In genomic region chr11:120358729-120359128, GRCh38 we compare ENCODE assay signal across 17 cellular contexts. TPM values are rescaled to one million over a fixed set of nuclear protein-coding genes. Genes with fewer than 3 reads are reported as not detected.
A peak's percentile ranks its signal among the peaks of the same experiment; 100 is the strongest.
DNase-seq lines count a peak whose midpoint lies in the region; ATAC-seq, FAIRE-seq and TF ChIP-seq lines count a peak whose summit lies in the region.
"Had no signal": no experiment of that assay in that cellular context is flagged by ENCODE, and none has a peak within 500 bp of the region (broad histone marks: within the 10 kb centered on the region; RNA-seq: fewer than 3 reads in every experiment).

No MANE protein-coding gene starts in this region.

- CTCF ChIA-PET in GM12878 (lab: Yijun Ruan, JAX), result interaction anchor here (1.3 to 1.4 kb wide), 3 partner anchors 10 to 37 kb away, joined by 4 to 6 read pairs (median 4); partner anchors contain the start of gene ARHGEF12

- no peak for TF ChIP-seq CTCF in KMS-11 (conservative IDR thresholded peaks at IDR 0.05; ENCODE audit: low read depth, low read length)
- TF ChIP-seq CTCF in GM12878 (IDR thresholded peaks at IDR 0.05 in 2 of 3, conservative IDR thresholded peaks at IDR 0.05 in 1 of 3; ENCODE audit: control insufficient read depth in 2 of 3, extremely low read depth in 1 of 3, insufficient read depth in 1 of 3, low read depth in 3 of 3, low read length in 3 of 3), result no peak
- TF ChIP-seq CTCF in pancreas (IDR thresholded peaks at IDR 0.05), result no peak

- TF ChIP-seq POLR2A in GM12878 (IDR thresholded peaks at IDR 0.05; ENCODE audit: low read depth, low read length), result no peak

- BruUV-seq in GM12878 (replicated peaks; lab: Mats Ljungman, UMichigan), result TSS peak; percentile 13

- H3K79me2 ChIP-seq in KMS-11 (ENCODE audit: insufficient read depth, low read depth) (peaks cover 99% of the 10 kb centered on the region), GM12878 (ENCODE audit: control insufficient read depth, insufficient read depth, low read length) (no peaks in the 10 kb centered on the region; the same call in 1 of the 2 replicates), GM23248 (ENCODE audit: insufficient read depth) (peaks cover 100% of the 10 kb centered on the region)

- no peak overlapping the region for H3K4me3 ChIP-seq in KMS-11 (IDR thresholded peaks at IDR 0.05; ENCODE audit: insufficient read depth, low read depth, low read length)
- H3K4me3 ChIP-seq in GM12878, result no peak overlapping the region
- H3K4me3 ChIP-seq in pancreas, result no peak overlapping the region
- H3K4me3 ChIP-seq in GM23248, result no peak overlapping the region
- H3K4me3 ChIP-seq: GM23338 had no signal

- peaks cover 56% of the 10 kb centered on the region for H3K4me1 ChIP-seq in KMS-11 (ENCODE audit: low read depth, poor library complexity, severe bottlenecking)
- no peaks in the 10 kb centered on the region for H3K4me1 ChIP-seq in GM12878 (ENCODE audit: control insufficient read depth, insufficient read depth, low read length)
- H3K4me1 ChIP-seq in pancreas, result peaks cover 6 to 20% (median 8%) of the 10 kb centered on the region in 3 donors
- peaks cover 21% of the 10 kb centered on the region for H3K4me1 ChIP-seq in GM23248 (ENCODE audit: insufficient read depth)

- no peaks in the 10 kb centered on the region for H3K9me2 ChIP-seq in GM23248 (ENCODE audit: insufficient read depth)

- intact Hi-C loops in GM12878 (cut with micrococcal nuclease; ENCODE audit: unreplicated experiment) (no loop called here), pancreas (cut with DNase I) (no loop called here)

- SMC1A ChIA-PET in GM12878 (lab: Charles Lee; ENCODE audit: uncharacterized antibody, unreplicated experiment), result interaction anchor here (1.0 to 2.3 kb wide), 4 partner anchors 9 to 42 kb away, joined by 3 to 6 read pairs (median 4); no protein-coding TSS in a partner anchor

- H4K20me1 ChIP-seq in KMS-11 (ENCODE audit: insufficient read depth), result peaks cover 10% of the 10 kb centered on the region; the same call in 1 of the 2 replicates
- H4K20me1 ChIP-seq in GM12878 (ENCODE audit: control insufficient read depth, insufficient read depth), result no peaks in the 10 kb centered on the region
- peaks cover 42% of the 10 kb centered on the region; the same call in 1 of the 2 replicates for H4K20me1 ChIP-seq in GM23248 (ENCODE audit: insufficient read depth)

- POLR2A ChIA-PET in GM12878 (lab: Charles Lee), result no interaction called here

- no peak for TF ChIP-seq RAD21 in GM12878 (IDR thresholded peaks at IDR 0.05; ENCODE audit: insufficient read depth, low read depth, low read length)

- peak overlapping the region; percentile 56; the same call in 1 of the 2 replicates for H3K27ac ChIP-seq in KMS-11
- no peak overlapping the region for H3K27ac ChIP-seq in GM12878 (ENCODE audit: control insufficient read depth, insufficient read depth)
- H3K27ac ChIP-seq in pancreas, result no peak overlapping the region
- no peak overlapping the region for H3K27ac ChIP-seq in GM23248

- DNase-seq in GM12878 (ENCODE audit: low read depth, low spot score) (no peak), pancreas (peak in 1 of 6 donors; percentile 31), NCI-H524 (lab: John Stamatoyannopoulos, UW) (no peak), GM23248 (no peak)
- no peak for DNase-seq in activated CD4-positive, alpha-beta T cell treated with anti-CD3 and anti-CD28 coated beads, Interleukin-2, amount 50 U/mL, for 1 hour
- DNase-seq: C1 segment of cervical spinal cord; Calu3; CD4-positive, alpha-beta memory T cell; COR-L47; DMS53; DMS79 treated with DMSO at 0.1 percent for 48 hours; GF-D8; H9 had no signal

- ATAC-seq in GM12878, result no peak; the same call in 2 of the 3 replicates
- peak; percentile 38 to 75 (median 50) for ATAC-seq in pancreas
- ATAC-seq: GM23338, HCT116 had no signal

- RAD21 ChIA-PET in GM12878 (lab: Charles Lee; ENCODE audit: unreplicated experiment), result no interaction called here

- no peaks in the 10 kb centered on the region for H3K36me3 ChIP-seq in KMS-11 (ENCODE audit: insufficient read depth)
- no peaks in the 10 kb centered on the region; a peak in 2 of 4 replicates for H3K36me3 ChIP-seq in GM12878 (ENCODE audit: control insufficient read depth in 2 of 2, insufficient read depth in 2 of 2, low read length in 1 of 2)
- no peaks in the 10 kb centered on the region for H3K36me3 ChIP-seq in pancreas
- no peaks in the 10 kb centered on the region for H3K36me3 ChIP-seq in GM23248 (ENCODE audit: low read depth)

- H2AFZ ChIP-seq in KMS-11 (ENCODE audit: low read depth), result no peak overlapping the region
- no peak overlapping the region for H2AFZ ChIP-seq in GM12878 (ENCODE audit: control insufficient read depth, low read depth, low read length)
- H2AFZ ChIP-seq in GM23248, result no peak overlapping the region
- H2AFZ ChIP-seq: GM23338 had no signal

- H3K9ac ChIP-seq in KMS-11, result no peak overlapping the region
- no peak overlapping the region for H3K9ac ChIP-seq in GM12878 (ENCODE audit: control insufficient read depth, insufficient read depth, low read length)
- H3K9ac ChIP-seq in GM23248, result no peak overlapping the region

- H3F3A ChIP-seq in GM23248 (ENCODE audit: insufficient read depth), result peaks cover 2% of the 10 kb centered on the region; the same call in 1 of the 2 replicates

- TF ChIP-seq EP300 in GM12878 (IDR thresholded peaks at IDR 0.05; ENCODE audit: borderline replicate concordance in 1 of 2, control insufficient read depth in 1 of 2, low read depth in 2 of 2, low read length in 2 of 2), result no peak

- H3K27me3 ChIP-seq in KMS-11 (ENCODE audit: insufficient read depth, low read depth), result no peaks in the 10 kb centered on the region
- H3K27me3 ChIP-seq in GM12878 (replicated peaks in 1 of 2; ENCODE audit: control insufficient read depth in 2 of 2, insufficient read depth in 2 of 2, low read length in 1 of 2), result no peaks in the 10 kb centered on the region
- H3K27me3 ChIP-seq in pancreas, result no peaks in the 10 kb centered on the region
- no peaks in the 10 kb centered on the region for H3K27me3 ChIP-seq in GM23248 (replicated peaks; ENCODE audit: insufficient read depth)

- H3K4me2 ChIP-seq in KMS-11, result peak overlapping the region; percentile 66
- H3K4me2 ChIP-seq in GM12878 (ENCODE audit: control insufficient read depth, insufficient read depth), result no peak overlapping the region
- H3K4me2 ChIP-seq in GM23248 (ENCODE audit: unreplicated experiment), result no peak overlapping the region
- H3K4me2 ChIP-seq: GM23338 had no signal

- in situ Hi-C loops in GM12878 (cut with MboI), result no loop called here
- in situ Hi-C loops in GM23248 (cut with MboI), result no loop called here

- FAIRE-seq in GM12878 (lab: Jason Lieb, UNC) (no peak), pancreas (lab: Jason Lieb, UNC) (no peak)
- FAIRE-seq: GM12892 had no signal

- 97% methylated on average over 3 of the region's 3 CpGs for WGBS in GM12878 (ENCODE audit: insufficient coverage, insufficient replicate concordance, low lambda C conversion rate, missing lambda C conversion rate)
- 34 to 49% methylated on average over 3 of the region's 3 CpGs for WGBS in pancreas, 2 donors
- WGBS in GM23248 (ENCODE audit: low coverage in 1 of 2, low lambda C conversion rate in 2 of 2, missing lambda C conversion rate in 2 of 2), 2 experiments, result 95 to 96% methylated on average over 3 of the region's 3 CpGs

- H3K9me3 ChIP-seq in GM12878 (replicated peaks; ENCODE audit: control insufficient read depth, insufficient read depth, low read length) (no peaks in the 10 kb centered on the region; the same call in 2 of the 3 replicates), pancreas (no peaks in the 10 kb centered on the region), GM23248 (ENCODE audit: low read depth) (no peaks in the 10 kb centered on the region)

RNA-seq across cellular contexts. Expression of gene ARHGEF12, which starts 22.5 kb away (rescaled TPM):
- total RNA-seq in GM12878 (2013; cell fraction: nucleolus; rRNA removed), result 183 and 194 TPM in 2 replicates
- 24.0 and 28.5 TPM in 2 replicates for total RNA-seq in GM12878 (2014; rRNA removed)
- total RNA-seq in GM12878 (2014; rRNA removed; fragmentation: Illumina TruSeq; extraction: Trizol), result 39.4 and 39.5 TPM in 2 replicates
- total RNA-seq in GM12878 (2021), result 36.5 and 40.8 TPM in 2 replicates
- polyA plus RNA-seq in GM12878 (2011; ENCODE audit: low read depth), result 10.0 TPM
- 23.9 and 28.4 TPM in 2 replicates for polyA plus RNA-seq in GM12878 (2011; rRNA removed)
- polyA plus RNA-seq in GM12878 (2011; cell fraction: cytosol; rRNA removed), result 13.8 and 16.1 TPM in 2 replicates
- 20.5 and 29.4 TPM in 2 replicates for polyA plus RNA-seq in GM12878 (2011; cell fraction: nucleus; rRNA removed)
- 10.0 and 11.7 TPM in 2 replicates for polyA plus RNA-seq in GM12878 (2012)
- polyA plus RNA-seq in GM12878 (2014; fragmentation: Illumina TruSeq; extraction: Trizol), result 30.3 and 35.0 TPM in 2 replicates
- polyA plus RNA-seq in GM12878 (2014; fragmentation: Nextera tagmentation; extraction: Ambion mirVana), result 1 to 10 TPM; 2.7 to 3.6 TPM
- polyA plus RNA-seq in GM12878 (2014; rRNA removed), result 15.8 and 17.9 TPM in 2 replicates
- 10 to 100 TPM; 14.8 to 14.9 TPM for polyA plus RNA-seq in GM12878 (2016; fragmentation: Nextera tagmentation; extraction: Ambion mirVana)
- polyA minus RNA-seq in GM12878 (2011; rRNA and poly(A)+ RNA removed), result 74.0 and 93.3 TPM in 2 replicates
- polyA minus RNA-seq in GM12878 (2011; cell fraction: cytosol; rRNA and poly(A)+ RNA removed), result 28.7 and 33.9 TPM in 2 replicates
- polyA minus RNA-seq in GM12878 (2011; cell fraction: nucleus; rRNA and poly(A)+ RNA removed), result 42.0 and 81.6 TPM in 2 replicates
- 10 to 100 TPM; 36.7 to 74.7 (median 41.7) TPM for total RNA-seq in pancreas
- 10 to 100 TPM; 13.8 to 18.6 TPM for polyA plus RNA-seq in pancreas
- total RNA-seq in GM23248 (2014; rRNA removed; shearing (Covaris generic)), result 52.7 and 57.9 TPM in 2 replicates
- 20.3 and 20.4 TPM in 2 replicates for polyA plus RNA-seq in GM23248 (2016; fragmentation: Nextera tagmentation; extraction: Ambion mirVana)

RNA-seq across cellular contexts. Expression of gene TLCD5, which starts 33.6 kb away (rescaled TPM):
- total RNA-seq in GM12878 (2013; cell fraction: nucleolus; rRNA removed), result 49.4 and 51.2 TPM in 2 replicates
- 2.6 and 3.7 TPM in 2 replicates for total RNA-seq in GM12878 (2014; rRNA removed)
- 3.0 and 3.1 TPM in 2 replicates for total RNA-seq in GM12878 (2014; rRNA removed; fragmentation: Illumina TruSeq; extraction: Trizol)
- 3.1 and 3.5 TPM in 2 replicates for total RNA-seq in GM12878 (2021)
- 1.00 TPM for polyA plus RNA-seq in GM12878 (2011; ENCODE audit: low read depth)
- polyA plus RNA-seq in GM12878 (2011; rRNA removed), result 13.3 and 15.7 TPM in 2 replicates
- polyA plus RNA-seq in GM12878 (2011; cell fraction: cytosol; rRNA removed), result 10.3 and 11.1 TPM in 2 replicates
- polyA plus RNA-seq in GM12878 (2011; cell fraction: nucleus; rRNA removed), result 17.1 and 18.5 TPM in 2 replicates
- polyA plus RNA-seq in GM12878 (2012), result 0.79 and 1.0 TPM in 2 replicates
- 3.2 and 4.7 TPM in 2 replicates for polyA plus RNA-seq in GM12878 (2014; fragmentation: Illumina TruSeq; extraction: Trizol)
- polyA plus RNA-seq in GM12878 (2014; fragmentation: Nextera tagmentation; extraction: Ambion mirVana), result 1 to 10 TPM; 2.4 to 3.1 TPM
- polyA plus RNA-seq in GM12878 (2014; rRNA removed), result 4.6 and 5.6 TPM in 2 replicates
- polyA plus RNA-seq in GM12878 (2016; fragmentation: Nextera tagmentation; extraction: Ambion mirVana), result 1 to 10 TPM; 2.8 to 4.4 TPM
- polyA minus RNA-seq in GM12878 (2011; rRNA and poly(A)+ RNA removed), result 10.8 and 12.8 TPM in 2 replicates
- polyA minus RNA-seq in GM12878 (2011; cell fraction: cytosol; rRNA and poly(A)+ RNA removed), result 2.4 and 3.4 TPM in 2 replicates
- polyA minus RNA-seq in GM12878 (2011; cell fraction: nucleus; rRNA and poly(A)+ RNA removed), result 4.1 and 7.5 TPM in 2 replicates
- total RNA-seq in pancreas, result 1 to 10 TPM; 1.7 to 5.7 (median 2.6) TPM
- polyA plus RNA-seq in pancreas, result 1 to 10 TPM; 1.5 to 3.4 TPM
- 6.8 and 11.1 TPM in 2 replicates for total RNA-seq in GM23248 (2014; rRNA removed; shearing (Covaris generic))
- polyA plus RNA-seq in GM23248 (2016; fragmentation: Nextera tagmentation; extraction: Ambion mirVana), result 10.6 and 13.5 TPM in 2 replicates
